ENCODE assay signal across 2 cellular contexts in genomic region chr16:69818811-69819587, GRCh38.
TF ChIP-seq lines count a peak whose summit lies in the region.

No MANE protein-coding gene starts in this region.

TF ChIP-seq in SK-N-SH, 30 proteins besides CTCF, POLR2A, EP300 and RAD21 (continued from another document):
- TF ChIP-seq JUND (IDR thresholded peaks at IDR 0.05) (no peak), REST (IDR thresholded peaks at IDR 0.05; ENCODE audit: low read depth, low read length) (no peak), FOXJ3 (CRISPR knock-in tag; IDR thresholded peaks at IDR 0.05) (no peak), SIN3A (IDR thresholded peaks at IDR 0.05; ENCODE audit: borderline replicate concordance, low read depth, low read length) (no peak), YY1 (IDR thresholded peaks at IDR 0.05; ENCODE audit: low read depth) (no peak), PBX3 (IDR thresholded peaks at IDR 0.05) (no peak), GATA2 (CRISPR knock-in tag; IDR thresholded peaks at IDR 0.05) (no peak), USF2 (IDR thresholded peaks at IDR 0.05; ENCODE audit: borderline replicate concordance, low read depth, low read length) (no peak), MEF2A (IDR thresholded peaks at IDR 0.05; ENCODE audit: borderline replicate concordance, low read depth) (no peak), TCF12 (IDR thresholded peaks at IDR 0.05) (no peak), EZH2phosphoT487 (IDR thresholded peaks at IDR 0.05; ENCODE audit: borderline replicate concordance, low read depth) (no peak), GABPA (IDR thresholded peaks at IDR 0.05; ENCODE audit: low read depth) (no peak)

TF ChIP-seq in SK-N-SH treated with all-trans-retinoic acid at 6 μM for 48 hours, 23 proteins besides CTCF, POLR2A, EP300 and RAD21 (continued from another document):
- no peak for TF ChIP-seq TSHZ2 (CRISPR knock-in tag; IDR thresholded peaks at IDR 0.05)
- no peak for TF ChIP-seq ZNF565 (CRISPR knock-in tag; conservative IDR thresholded peaks at IDR 0.05; ENCODE audit: low read depth)
- no peak for TF ChIP-seq TCF4 (CRISPR knock-in tag; IDR thresholded peaks at IDR 0.05; ENCODE audit: borderline replicate concordance)
- TF ChIP-seq TOX (CRISPR knock-in tag; IDR thresholded peaks at IDR 0.05; ENCODE audit: borderline replicate concordance) = no peak
- no peak for TF ChIP-seq POU6F1 (CRISPR knock-in tag; IDR thresholded peaks at IDR 0.05; ENCODE audit: borderline replicate concordance, low read depth)
